8 cellular contexts compared by ENCODE assay signal in the genomic region with DNA sequence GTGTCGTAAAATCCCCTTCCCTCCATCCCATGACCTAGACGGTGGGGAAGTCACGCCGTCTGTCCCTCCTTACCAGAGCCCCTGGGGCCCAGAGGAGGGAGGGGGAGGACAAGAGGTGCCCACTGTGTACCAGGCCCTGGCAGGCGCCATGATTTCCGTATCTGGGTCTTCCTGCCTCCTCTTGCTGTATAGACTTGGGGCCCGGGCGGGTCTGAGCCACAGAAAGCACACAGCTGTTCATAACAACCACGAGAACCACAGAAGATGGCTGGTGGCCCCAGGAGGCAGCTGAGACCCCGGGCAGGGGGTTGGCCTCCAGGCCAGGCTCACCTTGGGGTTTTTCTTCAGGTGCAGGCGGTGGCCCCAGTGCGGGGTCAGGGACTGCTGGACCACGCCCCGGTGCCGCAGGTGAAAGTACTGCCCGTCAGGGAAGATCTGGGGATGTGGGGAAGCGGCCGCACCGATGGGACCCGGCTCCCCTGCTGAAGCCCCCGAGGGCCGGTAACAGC. TPM values are rescaled to one million over a fixed set of nuclear protein-coding genes. Genes with fewer than 3 reads are reported as not detected.
A peak's percentile ranks its signal among the peaks of the same experiment; 100 is the strongest.
DNase-seq lines count a peak whose midpoint lies in the region; ATAC-seq and TF ChIP-seq lines count a peak whose summit lies in the region.

No MANE protein-coding gene starts in this region.

- H3K27ac ChIP-seq in hepatocyte = peak overlapping the region; percentile 86

- intact Hi-C loops in activated CD4-positive, alpha-beta memory T cell treated with anti-CD3 and anti-CD28 coated beads for 36 hours (cut with micrococcal nuclease) = no loop called here

- POLR2A ChIA-PET in activated CD4-positive, alpha-beta memory T cell treated with anti-CD3 and anti-CD28 coated beads for 36 hours (lab: Charles Lee) = no interaction called here

- ATAC-seq in GM18519 (IDR thresholded peaks at IDR 0.05; ENCODE audit: low FRiP score, unreplicated experiment) (no peak), GM18870 (IDR thresholded peaks at IDR 0.05; ENCODE audit: unreplicated experiment) (no peak)

- no peak overlapping the region for H3K27ac Mint-ChIP-seq in activated CD4-positive, alpha-beta memory T cell treated with anti-CD3 and anti-CD28 coated beads for 36 hours

- H3K4me3 ChIP-seq in HAP-1 = peak overlapping the region; percentile 39
- peak overlapping the region; percentile 62 for H3K4me3 ChIP-seq in hepatocyte
- peak overlapping the region; percentile 94 for H3K4me3 ChIP-seq in skeletal muscle satellite cell (ENCODE audit: low read length)

- H3K9me3 Mint-ChIP-seq in activated CD4-positive, alpha-beta memory T cell treated with anti-CD3 and anti-CD28 coated beads for 36 hours = no peaks in the 10 kb centered on the region

- CTCF ChIA-PET in activated CD4-positive, alpha-beta memory T cell treated with anti-CD3 and anti-CD28 coated beads for 36 hours (lab: Charles Lee) = no interaction called here

- no peak for DNase-seq in HAP-1 (ENCODE audit: low spot score in 2 of 2)
- DNase-seq in activated CD4-positive, alpha-beta memory T cell treated with anti-CD3 and anti-CD28 coated beads for 36 hours = no peak
- no peak for DNase-seq in hepatocyte (ENCODE audit: low spot score)
- no peak for DNase-seq in SKM-1 (lab: John Stamatoyannopoulos, UW; ENCODE audit: unreplicated experiment)
- DNase-seq in activated gamma-delta T cell treated with Interleukin-2 at 50 U/mL for 16 hours = no peak

- peak overlapping the region; percentile 65 for H3K9ac ChIP-seq in skeletal muscle satellite cell (ENCODE audit: low read depth, low read length)

- no peaks in the 10 kb centered on the region for H3K27me3 ChIP-seq in HAP-1 (ENCODE audit: low read depth)
- H3K27me3 ChIP-seq in hepatocyte = no peaks in the 10 kb centered on the region
- H3K27me3 ChIP-seq in skeletal muscle satellite cell (ENCODE audit: control insufficient read depth, insufficient read depth, low read length) = peaks cover 15% of the 10 kb centered on the region

- no peak for TF ChIP-seq CTCF in hepatocyte (IDR thresholded peaks at IDR 0.05; ENCODE audit: poor library complexity)

- in situ Hi-C loops in HAP-1 (cut with MboI; ENCODE audit: low sequenced_read_pairs) = no loop called here

- no peaks in the 10 kb centered on the region for H4K20me1 ChIP-seq in hepatocyte (ENCODE audit: insufficient read depth, poor library complexity, severe bottlenecking)

- peak overlapping the region; percentile 26 for H3K4me3 Mint-ChIP-seq in activated CD4-positive, alpha-beta memory T cell treated with anti-CD3 and anti-CD28 coated beads for 36 hours

- no peaks in the 10 kb centered on the region for H3K36me3 Mint-ChIP-seq in activated CD4-positive, alpha-beta memory T cell treated with anti-CD3 and anti-CD28 coated beads for 36 hours

- H3K79me2 ChIP-seq in hepatocyte = peaks cover 10% of the 10 kb centered on the region

- H3K4me2 ChIP-seq in hepatocyte = peak overlapping the region; percentile 74
- peak overlapping the region; percentile 100 for H3K4me2 ChIP-seq in skeletal muscle satellite cell (ENCODE audit: low read length)

- 57% methylated on average over 22 of the region's 22 CpGs for WGBS in hepatocyte (ENCODE audit: low lambda C conversion rate, missing lambda C conversion rate)

- H3K9me3 ChIP-seq in HAP-1 (no peaks in the 10 kb centered on the region), hepatocyte (ENCODE audit: low read depth) (no peaks in the 10 kb centered on the region), skeletal muscle satellite cell (replicated peaks; ENCODE audit: low read length) (no peaks in the 10 kb centered on the region)

- H3K36me3 ChIP-seq in HAP-1 (replicated peaks) (no peaks in the 10 kb centered on the region), hepatocyte (replicated peaks; ENCODE audit: insufficient read depth, low read depth) (no peaks in the 10 kb centered on the region), skeletal muscle satellite cell (ENCODE audit: insufficient read depth, low read length) (no peaks in the 10 kb centered on the region)

- peaks cover 13% of the 10 kb centered on the region for H3K4me1 Mint-ChIP-seq in activated CD4-positive, alpha-beta memory T cell treated with anti-CD3 and anti-CD28 coated beads for 36 hours (ENCODE audit: low read depth)

- H2AFZ ChIP-seq in hepatocyte = peak overlapping the region; percentile 44

- H3K9me2 ChIP-seq in hepatocyte (replicated peaks; ENCODE audit: insufficient read depth) = no peaks in the 10 kb centered on the region

- H3K4me1 ChIP-seq in HAP-1 (peaks cover 19% of the 10 kb centered on the region), hepatocyte (ENCODE audit: insufficient read depth) (peaks cover 21% of the 10 kb centered on the region), skeletal muscle satellite cell (ENCODE audit: control insufficient read depth, insufficient read depth, low read length) (peaks cover 15% of the 10 kb centered on the region)

- H3K27me3 Mint-ChIP-seq in activated CD4-positive, alpha-beta memory T cell treated with anti-CD3 and anti-CD28 coated beads for 36 hours = peaks cover 2% of the 10 kb centered on the region

RNA-seq across cellular contexts. Expression of a gene that starts 0.6 kb away (rescaled TPM):
- total RNA-seq in activated CD4-positive, alpha-beta memory T cell treated with anti-CD3 and anti-CD28 coated beads for 36 hours = 1 to 10 TPM; 1.5 to 2.7 TPM
- 2.8 and 7.7 TPM in 2 replicates for total RNA-seq in hepatocyte
- polyA plus RNA-seq in hepatocyte = 9.6 and 16.2 TPM in 2 replicates
- 0.87 and 2.8 TPM in 2 replicates for total RNA-seq in skeletal muscle satellite cell (2012; rRNA removed)

RNA-seq across cellular contexts. Expression of a gene that starts 1.5 kb away (rescaled TPM):
- 1 to 10 TPM; 1.8 to 1.9 TPM for total RNA-seq in activated CD4-positive, alpha-beta memory T cell treated with anti-CD3 and anti-CD28 coated beads for 36 hours
- 80.8 and 88.9 TPM in 2 replicates for total RNA-seq in hepatocyte
- 179 and 218 TPM in 2 replicates for polyA plus RNA-seq in hepatocyte
- total RNA-seq in skeletal muscle satellite cell (2012; rRNA removed) = 3.0 and 3.3 TPM in 2 replicates

RNA-seq across cellular contexts. Expression of a gene that starts 10.5 kb away (rescaled TPM):
- 10 to 100 TPM; 24.4 to 26.9 TPM for total RNA-seq in activated CD4-positive, alpha-beta memory T cell treated with anti-CD3 and anti-CD28 coated beads for 36 hours
- 36.3 and 36.4 TPM in 2 replicates for total RNA-seq in hepatocyte
- 43.6 and 65.0 TPM in 2 replicates for polyA plus RNA-seq in hepatocyte
- total RNA-seq in skeletal muscle satellite cell (2012; rRNA removed) = 25.3 and 32.4 TPM in 2 replicates

RNA-seq across cellular contexts. Expression of a gene that starts 23.3 kb away (rescaled TPM):
- 1 to 10 TPM; 1.9 to 3.7 TPM for total RNA-seq in activated CD4-positive, alpha-beta memory T cell treated with anti-CD3 and anti-CD28 coated beads for 36 hours
- 8.3 and 11.2 TPM in 2 replicates for total RNA-seq in hepatocyte
- 33.6 and 45.5 TPM in 2 replicates for polyA plus RNA-seq in hepatocyte
- total RNA-seq in skeletal muscle satellite cell (2012; rRNA removed) = 1.3 and 2.5 TPM in 2 replicates

RNA-seq across cellular contexts. Expression of a gene that starts 34.4 kb away (rescaled TPM):
- total RNA-seq in activated CD4-positive, alpha-beta memory T cell treated with anti-CD3 and anti-CD28 coated beads for 36 hours = not detected
- total RNA-seq in hepatocyte = not detected in 2 replicates
- 0.12 and 0.53 TPM in 2 replicates for polyA plus RNA-seq in hepatocyte
- not detected in 2 replicates for total RNA-seq in skeletal muscle satellite cell (2012; rRNA removed)

Comparison
In these comparisons a context has a peak if more than half of its experiments do, and no peak if none do; other contexts are left out.
1. H3K4me3 ChIP-seq: peak in every context shown above with its lines; median percentile 94 in skeletal muscle satellite cell; 62 in hepatocyte; 39 in HAP-1.
2. RNA of a gene that starts 1.5 kb away (total RNA-seq): 80.8 to 88.9 TPM in hepatocyte; 1.8 to 1.9 TPM in activated CD4-positive, alpha-beta memory T cell treated with anti-CD3 and anti-CD28 coated beads for 36 hours; every median in the first group is over 10 times any median in the second.